8 cellular contexts compared by ENCODE assay signal in genomic region chr5:175170899-175171298, GRCh38.
"Had no signal": no experiment of that assay in that cellular context is flagged by ENCODE, and none has a peak within 500 bp of the region (broad histone marks: within the 10 kb centered on the region; RNA-seq: fewer than 3 reads in every experiment).

No MANE protein-coding gene starts in this region.

- FAIRE-seq: G401.6, GM12878, GM12891, GM12892, GM18507, GM19239 had no signal

- DNase-seq: GDM1, GF-D8 had no signal

- H3K4me3 ChIP-seq: GM12878 had no signal

- ATAC-seq: GM12878 had no signal
